In the genomic region with DNA sequence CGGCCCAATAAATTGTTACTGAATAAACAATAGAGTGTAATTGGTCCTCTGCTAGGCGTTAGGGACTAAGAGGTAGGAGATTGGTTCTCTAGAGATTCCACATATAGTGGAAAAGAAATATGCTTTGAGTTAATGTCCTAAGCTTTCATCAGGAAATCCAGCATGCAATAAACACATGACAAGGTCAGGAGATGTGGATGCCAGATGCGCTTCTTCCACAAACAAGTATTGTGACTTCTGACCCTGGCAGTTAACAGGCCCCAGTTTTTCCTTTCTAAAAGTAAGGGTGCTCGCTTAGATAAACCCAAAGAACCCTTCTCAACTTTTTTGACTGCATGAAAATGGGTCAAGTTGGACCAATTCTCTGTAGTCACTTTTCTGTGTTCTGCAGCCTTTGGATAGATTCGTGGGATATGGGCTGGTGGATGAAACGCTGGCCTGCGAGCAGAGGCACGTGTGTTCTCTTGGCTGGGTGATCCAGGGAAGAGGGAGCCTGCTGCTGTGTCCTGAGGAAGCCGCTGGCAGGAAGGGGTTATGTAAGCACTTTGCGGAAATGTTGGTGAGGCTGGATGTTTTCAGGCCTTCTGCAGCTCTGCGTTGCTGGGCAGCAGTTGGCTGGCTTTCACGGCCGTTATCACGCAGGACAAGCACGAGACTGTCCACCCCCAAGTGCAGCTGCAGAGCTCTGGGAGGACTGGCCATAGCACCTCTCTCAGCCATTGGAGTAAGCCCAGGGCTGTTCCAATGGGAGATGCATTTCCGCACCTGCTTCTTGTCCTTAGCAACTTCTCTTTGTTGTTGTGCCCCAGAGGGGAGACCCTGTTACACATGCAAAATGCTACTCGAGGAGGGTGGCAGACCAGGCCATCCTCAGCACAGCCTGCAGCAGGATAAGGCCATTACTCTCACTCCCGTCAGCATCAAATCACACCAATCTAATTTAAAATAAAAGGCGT, we compare ENCODE assay signal across 12 cellular contexts.
A peak's percentile ranks its signal among the peaks of the same experiment; 100 is the strongest.
DNase-seq lines count a peak whose midpoint lies in the region; ATAC-seq and TF ChIP-seq lines count a peak whose summit lies in the region.
"Had no signal": no experiment of that assay in that cellular context is flagged by ENCODE, and none has a peak within 500 bp of the region (broad histone marks: within the 10 kb centered on the region; RNA-seq: fewer than 3 reads in every experiment).

No MANE protein-coding gene starts in this region.

- no peak overlapping the region for H4K5ac ChIP-seq in IMR-90 (ENCODE audit: low read depth, low read length)

- no peak overlapping the region for H2AK9ac ChIP-seq in IMR-90 (replicated peaks; ENCODE audit: low read depth, low read length, poor library complexity)

- H3K4me1 ChIP-seq in IMR-90 (ENCODE audit: control insufficient read depth, insufficient read depth, low read length) (no peaks in the 10 kb centered on the region), left lung (peaks cover 6 to 24% of the 10 kb centered on the region in 2 donors), spleen (peaks cover 0 to 31% (median 21%) of the 10 kb centered on the region in 6 donors), Caco-2 (no peaks in the 10 kb centered on the region)

- H3K9me1 ChIP-seq in IMR-90 (ENCODE audit: insufficient read depth, low read length): no peaks in the 10 kb centered on the region

- TF ChIP-seq POLR2A in IMR-90 (IDR thresholded peaks at IDR 0.05; ENCODE audit: low read depth, low read length) (no peak), spleen (IDR thresholded peaks at IDR 0.05) (no peak)

- no peak for TF ChIP-seq RAD21 in IMR-90 (IDR thresholded peaks at IDR 0.05; ENCODE audit: low read length)

- no peak overlapping the region for H2BK15ac ChIP-seq in IMR-90 (ENCODE audit: low read depth, low read length)

- no peak overlapping the region for H3K27ac Mint-ChIP-seq in Caco-2 (ENCODE audit: unreplicated experiment)
- H3K27ac Mint-ChIP-seq: HFFc6 had no signal

- no peak overlapping the region for H3K27ac ChIP-seq in IMR-90 (ENCODE audit: insufficient read depth, low read length)
- peak overlapping the region in 1 of 2 donors; percentile 47 for H3K27ac ChIP-seq in left lung
- peak overlapping the region in 2 of 8 donors; percentile 39 to 40 for H3K27ac ChIP-seq in spleen

- H3K27me3 Mint-ChIP-seq in Caco-2 (ENCODE audit: insufficient read depth, unreplicated experiment): peaks cover 22% of the 10 kb centered on the region

- no peaks in the 10 kb centered on the region for H3K4me1 Mint-ChIP-seq in Caco-2 (ENCODE audit: low read depth, unreplicated experiment)

- H3K9me3 ChIP-seq in IMR-90 (ENCODE audit: control insufficient read depth, insufficient read depth, low read length) (no peaks in the 10 kb centered on the region), left lung (no peaks in the 10 kb centered on the region), spleen (no peaks in the 10 kb centered on the region), Caco-2 (no peaks in the 10 kb centered on the region; the same call in 1 of the 2 replicates)
- H3K9me3 ChIP-seq: esophagus squamous epithelium had no signal

- TF ChIP-seq CTCF in IMR-90 (conservative IDR thresholded peaks at IDR 0.05; ENCODE audit: low read depth, low read length) (no peak), left lung (IDR thresholded peaks at IDR 0.05) (no peak), spleen (IDR thresholded peaks at IDR 0.05 in 8 of 11, conservative IDR thresholded peaks at IDR 0.05 in 3 of 11) (no peak), Caco-2 (IDR thresholded peaks at IDR 0.05; ENCODE audit: insufficient read depth in 1 of 2, low read depth in 1 of 2, low read length in 1 of 2, severe bottlenecking in 1 of 2, unreplicated experiment in 1 of 2) (no peak)

- no peaks in the 10 kb centered on the region for H4K20me1 ChIP-seq in IMR-90 (ENCODE audit: insufficient read depth, low read length)

- H2BK20ac ChIP-seq in IMR-90 (ENCODE audit: low read depth, low read length): no peak overlapping the region

- no peak overlapping the region for H3K18ac ChIP-seq in IMR-90 (ENCODE audit: low read depth, low read length)

- CTCF ChIA-PET in IMR-90 (lab: Yijun Ruan, JAX) (interaction anchor here (0.5 kb wide), 1 partner anchor 15 kb away, joined by 3 read pairs; no protein-coding TSS in a partner anchor), Caco-2 (lab: Charles Lee) (no interaction called here)

- DNase-seq in IMR-90 (peak; percentile 5), ecto neural progenitor cell (ENCODE audit: low spot score) (peak; percentile 53), left lung (peak; percentile 46 to 67), spleen (peak; percentile 83), Caco-2 (no peak), HUDEP-2 (lab: John Stamatoyannopoulos, UW; ENCODE audit: unreplicated experiment in 76 of 76) (no peak)
- DNase-seq in stimulated activated CD4-positive, alpha-beta T cell treated with anti-CD3 and anti-CD28 coated beads, Interleukin-2, amount 100 ng/mL, for 48 hours: no peak
- DNase-seq: activated naive CD4-positive, alpha-beta T cell treated with anti-CD3 and anti-CD28 coated beads, Interleukin-2, amount 50 U/mL, for 16 hours; esophagus squamous epithelium; HFFc6; NCI-H1417 treated with DMSO at 0.1 percent for 48 hours had no signal

- peaks cover 5% of the 10 kb centered on the region for H3K36me3 Mint-ChIP-seq in Caco-2 (ENCODE audit: insufficient read depth, unreplicated experiment)

- H2BK5ac ChIP-seq in IMR-90 (ENCODE audit: low read depth, low read length, poor library complexity, severe bottlenecking): no peak overlapping the region

- no peak overlapping the region for H2AK5ac ChIP-seq in IMR-90 (ENCODE audit: low read depth, low read length)

- no peaks in the 10 kb centered on the region for H3K9me3 Mint-ChIP-seq in Caco-2 (ENCODE audit: unreplicated experiment)
- H3K9me3 Mint-ChIP-seq: HFFc6 had no signal

- intact Hi-C loops in IMR-90 (cut with micrococcal nuclease) (no loop called here), left lung (cut with DNase I) (no loop called here), spleen (cut with DNase I; ENCODE audit: low total_unique reads) (no loop called here), Caco-2 (cut with micrococcal nuclease; ENCODE audit: unreplicated experiment) (no loop called here)

- WGBS in IMR-90 (ENCODE audit: extremely low coverage in 2 of 2, insufficient read length in 1 of 2), 2 experiments: 0% methylated on average over 1 of the region's 19 CpGs; no CpG with 5 or more reads in 1 of the 2 experiments
- WGBS in spleen, 5 donors: 42 to 65% (median 47%) methylated on average over 14 to 19 of the region's 19 CpGs

- no peak overlapping the region for H3K23ac ChIP-seq in IMR-90 (ENCODE audit: low read depth, low read length)

- no peak overlapping the region for H3K4me3 Mint-ChIP-seq in Caco-2 (ENCODE audit: unreplicated experiment)
- H3K4me3 Mint-ChIP-seq: HFFc6 had no signal

- no peak overlapping the region for H3K4me2 ChIP-seq in IMR-90 (ENCODE audit: low read depth, low read length)

- in situ Hi-C loops in IMR-90 (cut with MboI; ENCODE audit: low sequenced_read_pairs): no loop called here

- H3K36me3 ChIP-seq in IMR-90 (ENCODE audit: control insufficient read depth, insufficient read depth, low read length) (no peaks in the 10 kb centered on the region), left lung (no peaks in the 10 kb centered on the region), spleen (no peaks in the 10 kb centered on the region), Caco-2 (ENCODE audit: control insufficient read depth, insufficient read depth, low read length) (no peaks in the 10 kb centered on the region)
- H3K36me3 ChIP-seq: esophagus squamous epithelium had no signal

- BruUV-seq in IMR-90 (replicated peaks; lab: Mats Ljungman, UMichigan) (no TSS peak), Caco-2 (replicated peaks; lab: Mats Ljungman, UMichigan) (no TSS peak)

- H3K27me3 ChIP-seq in IMR-90 (ENCODE audit: control insufficient read depth, insufficient read depth, low read length): peaks cover 2% of the 10 kb centered on the region
- no peaks in the 10 kb centered on the region for H3K27me3 ChIP-seq in left lung
- peaks cover 0 to 5% (median 0%) of the 10 kb centered on the region in 7 donors for H3K27me3 ChIP-seq in spleen (replicated peaks in 1 of 7)
- H3K27me3 ChIP-seq in Caco-2 (replicated peaks; ENCODE audit: control insufficient read depth, insufficient read depth, low read length): peaks cover 4% of the 10 kb centered on the region
- H3K27me3 ChIP-seq: esophagus squamous epithelium had no signal

- ATAC-seq in IMR-90 (ENCODE audit: low read depth) (no peak), left lung (peak; percentile 75), HG02870 (IDR thresholded peaks at IDR 0.05; ENCODE audit: unreplicated experiment) (no peak)

- H2AFZ ChIP-seq in IMR-90 (replicated peaks; ENCODE audit: low read length, poor library complexity): no peak overlapping the region

- POLR2A ChIA-PET in IMR-90 (lab: Charles Lee; ENCODE audit: unreplicated experiment): no interaction called here
- POLR2A ChIA-PET in Caco-2 (lab: Charles Lee): no interaction called here

- no peak overlapping the region for H2BK120ac ChIP-seq in IMR-90 (ENCODE audit: low read depth, low read length)

- no peaks in the 10 kb centered on the region for H3K79me1 ChIP-seq in IMR-90 (ENCODE audit: low read depth in 1 of 2, low read length in 2 of 2)

- H3K14ac ChIP-seq in IMR-90 (replicated peaks; ENCODE audit: low read depth, low read length): no peak overlapping the region

- H3K4me3 ChIP-seq in IMR-90 (ENCODE audit: insufficient read depth, low read depth, low read length) (no peak overlapping the region), left lung (no peak overlapping the region), spleen (no peak overlapping the region), Caco-2 (ENCODE audit: low read depth, low read length) (no peak overlapping the region)

- no peak overlapping the region for H3K4ac ChIP-seq in IMR-90 (ENCODE audit: low read depth, low read length)

- no peak overlapping the region for H4K91ac ChIP-seq in IMR-90 (ENCODE audit: insufficient read depth, low read depth, low read length)

- no peak overlapping the region for H4K8ac ChIP-seq in IMR-90 (ENCODE audit: low read depth in 2 of 2, low read length in 2 of 2)

- H3K9ac ChIP-seq in IMR-90 (ENCODE audit: low read depth, low read length): no peak overlapping the region

- dilution Hi-C loops in IMR-90 (cut with HindIII; ENCODE audit: low sequenced_read_pairs, unreplicated experiment): no loop called here

- H3K56ac ChIP-seq in IMR-90 (ENCODE audit: extremely low read depth, insufficient read depth, low read length): no peak overlapping the region

TF ChIP-seq in IMR-90, 13 proteins besides CTCF, POLR2A, EP300 and RAD21 (continues in another document):
- TF ChIP-seq CEBPB (IDR thresholded peaks at IDR 0.05; ENCODE audit: low read depth, low read length): no peak
- TF ChIP-seq SMC3 (IDR thresholded peaks at IDR 0.05; ENCODE audit: low read depth, low read length): no peak
- no peak for TF ChIP-seq CHD1 (IDR thresholded peaks at IDR 0.05; ENCODE audit: low read depth, low read length)
- TF ChIP-seq MAZ (IDR thresholded peaks at IDR 0.05; ENCODE audit: borderline replicate concordance, low read depth, low read length): no peak
- no peak for TF ChIP-seq BHLHE40 (IDR thresholded peaks at IDR 0.05; ENCODE audit: low read depth, low read length)
- no peak for TF ChIP-seq MXI1 (IDR thresholded peaks at IDR 0.05; ENCODE audit: borderline replicate concordance, low read depth, low read length)
- no peak for TF ChIP-seq RFX5 (IDR thresholded peaks at IDR 0.05; ENCODE audit: low read depth, low read length)

Comparison
In these comparisons a context has a peak if more than half of its experiments do, and no peak if none do; other contexts are left out.
1. DNase-seq: peak in IMR-90 (single experiment), ecto neural progenitor cell (single experiment), left lung (2 of 2) and spleen (single experiment); none in Caco-2 (0 of 2), stimulated activated CD4-positive, alpha-beta T cell treated with anti-CD3 and anti-CD28 coated beads, Interleukin-2, amount 100 ng/mL, for 48 hours (0 of 2) and HUDEP-2 (0 of 76).